Comparison of ENCODE assay signal across 2 cellular contexts in the genomic region with DNA sequence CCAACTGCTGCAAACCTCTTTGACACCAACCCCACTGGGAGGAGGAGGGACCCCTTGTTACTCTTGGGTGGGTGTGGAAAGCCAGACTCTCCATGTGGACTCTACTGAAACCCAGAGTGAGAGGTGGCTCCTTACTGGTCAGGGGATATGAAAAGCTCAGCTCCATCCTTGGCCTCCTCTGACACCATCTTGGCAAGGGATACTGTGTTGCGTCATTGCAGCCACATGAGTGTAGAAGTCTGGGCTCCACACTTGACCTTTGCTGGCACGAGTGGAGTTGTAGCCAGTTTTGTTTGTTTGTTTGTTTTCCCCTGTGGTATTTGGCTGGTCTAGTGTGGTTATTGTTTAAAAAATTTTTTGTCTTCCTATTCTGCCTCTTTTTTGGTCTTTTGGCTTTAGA.
TF ChIP-seq lines count a peak whose summit lies in the region.

No MANE protein-coding gene starts in this region.

TF ChIP-seq in GM23338, 12 proteins besides CTCF, POLR2A, EP300 and RAD21:
- TF ChIP-seq, protein P1, sequence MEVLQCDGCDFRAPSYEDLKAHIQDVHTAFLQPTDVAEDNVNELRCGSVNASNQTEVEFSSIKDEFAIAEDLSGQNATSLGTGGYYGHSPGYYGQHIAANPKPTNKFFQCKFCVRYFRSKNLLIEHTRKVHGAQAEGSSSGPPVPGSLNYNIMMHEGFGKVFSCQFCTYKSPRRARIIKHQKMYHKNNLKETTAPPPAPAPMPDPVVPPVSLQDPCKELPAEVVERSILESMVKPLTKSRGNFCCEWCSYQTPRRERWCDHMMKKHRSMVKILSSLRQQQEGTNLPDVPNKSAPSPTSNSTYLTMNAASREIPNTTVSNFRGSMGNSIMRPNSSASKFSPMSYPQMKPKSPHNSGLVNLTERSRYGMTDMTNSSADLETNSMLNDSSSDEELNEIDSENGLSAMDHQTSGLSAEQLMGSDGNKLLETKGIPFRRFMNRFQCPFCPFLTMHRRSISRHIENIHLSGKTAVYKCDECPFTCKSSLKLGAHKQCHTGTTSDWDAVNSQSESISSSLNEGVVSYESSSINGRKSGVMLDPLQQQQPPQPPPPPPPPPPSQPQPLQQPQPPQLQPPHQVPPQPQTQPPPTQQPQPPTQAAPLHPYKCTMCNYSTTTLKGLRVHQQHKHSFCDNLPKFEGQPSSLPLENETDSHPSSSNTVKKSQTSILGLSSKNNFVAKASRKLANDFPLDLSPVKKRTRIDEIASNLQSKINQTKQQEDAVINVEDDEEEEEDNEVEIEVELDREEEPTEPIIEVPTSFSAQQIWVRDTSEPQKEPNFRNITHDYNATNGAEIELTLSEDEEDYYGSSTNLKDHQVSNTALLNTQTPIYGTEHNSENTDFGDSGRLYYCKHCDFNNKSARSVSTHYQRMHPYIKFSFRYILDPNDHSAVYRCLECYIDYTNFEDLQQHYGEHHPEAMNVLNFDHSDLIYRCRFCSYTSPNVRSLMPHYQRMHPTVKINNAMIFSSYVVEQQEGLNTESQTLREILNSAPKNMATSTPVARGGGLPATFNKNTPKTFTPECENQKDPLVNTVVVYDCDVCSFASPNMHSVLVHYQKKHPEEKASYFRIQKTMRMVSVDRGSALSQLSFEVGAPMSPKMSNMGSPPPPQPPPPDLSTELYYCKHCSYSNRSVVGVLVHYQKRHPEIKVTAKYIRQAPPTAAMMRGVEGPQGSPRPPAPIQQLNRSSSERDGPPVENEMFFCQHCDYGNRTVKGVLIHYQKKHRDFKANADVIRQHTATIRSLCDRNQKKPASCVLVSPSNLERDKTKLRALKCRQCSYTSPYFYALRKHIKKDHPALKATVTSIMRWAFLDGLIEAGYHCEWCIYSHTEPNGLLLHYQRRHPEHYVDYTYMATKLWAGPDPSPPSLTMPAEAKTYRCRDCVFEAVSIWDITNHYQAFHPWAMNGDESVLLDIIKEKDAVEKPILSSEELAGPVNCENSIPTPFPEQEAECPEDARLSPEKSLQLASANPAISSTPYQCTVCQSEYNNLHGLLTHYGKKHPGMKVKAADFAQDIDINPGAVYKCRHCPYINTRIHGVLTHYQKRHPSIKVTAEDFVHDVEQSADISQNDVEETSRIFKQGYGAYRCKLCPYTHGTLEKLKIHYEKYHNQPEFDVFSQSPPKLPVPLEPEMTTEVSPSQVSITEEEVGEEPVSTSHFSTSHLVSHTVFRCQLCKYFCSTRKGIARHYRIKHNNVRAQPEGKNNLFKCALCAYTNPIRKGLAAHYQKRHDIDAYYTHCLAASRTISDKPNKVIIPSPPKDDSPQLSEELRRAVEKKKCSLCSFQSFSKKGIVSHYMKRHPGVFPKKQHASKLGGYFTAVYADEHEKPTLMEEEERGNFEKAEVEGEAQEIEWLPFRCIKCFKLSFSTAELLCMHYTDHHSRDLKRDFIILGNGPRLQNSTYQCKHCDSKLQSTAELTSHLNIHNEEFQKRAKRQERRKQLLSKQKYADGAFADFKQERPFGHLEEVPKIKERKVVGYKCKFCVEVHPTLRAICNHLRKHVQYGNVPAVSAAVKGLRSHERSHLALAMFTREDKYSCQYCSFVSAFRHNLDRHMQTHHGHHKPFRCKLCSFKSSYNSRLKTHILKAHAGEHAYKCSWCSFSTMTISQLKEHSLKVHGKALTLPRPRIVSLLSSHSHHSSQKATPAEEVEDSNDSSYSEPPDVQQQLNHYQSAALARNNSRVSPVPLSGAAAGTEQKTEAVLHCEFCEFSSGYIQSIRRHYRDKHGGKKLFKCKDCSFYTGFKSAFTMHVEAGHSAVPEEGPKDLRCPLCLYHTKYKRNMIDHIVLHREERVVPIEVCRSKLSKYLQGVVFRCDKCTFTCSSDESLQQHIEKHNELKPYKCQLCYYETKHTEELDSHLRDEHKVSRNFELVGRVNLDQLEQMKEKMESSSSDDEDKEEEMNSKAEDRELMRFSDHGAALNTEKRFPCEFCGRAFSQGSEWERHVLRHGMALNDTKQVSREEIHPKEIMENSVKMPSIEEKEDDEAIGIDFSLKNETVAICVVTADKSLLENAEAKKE (CRISPR knock-in tag; IDR thresholded peaks at IDR 0.05) = no peak
- TF ChIP-seq, protein P2, sequence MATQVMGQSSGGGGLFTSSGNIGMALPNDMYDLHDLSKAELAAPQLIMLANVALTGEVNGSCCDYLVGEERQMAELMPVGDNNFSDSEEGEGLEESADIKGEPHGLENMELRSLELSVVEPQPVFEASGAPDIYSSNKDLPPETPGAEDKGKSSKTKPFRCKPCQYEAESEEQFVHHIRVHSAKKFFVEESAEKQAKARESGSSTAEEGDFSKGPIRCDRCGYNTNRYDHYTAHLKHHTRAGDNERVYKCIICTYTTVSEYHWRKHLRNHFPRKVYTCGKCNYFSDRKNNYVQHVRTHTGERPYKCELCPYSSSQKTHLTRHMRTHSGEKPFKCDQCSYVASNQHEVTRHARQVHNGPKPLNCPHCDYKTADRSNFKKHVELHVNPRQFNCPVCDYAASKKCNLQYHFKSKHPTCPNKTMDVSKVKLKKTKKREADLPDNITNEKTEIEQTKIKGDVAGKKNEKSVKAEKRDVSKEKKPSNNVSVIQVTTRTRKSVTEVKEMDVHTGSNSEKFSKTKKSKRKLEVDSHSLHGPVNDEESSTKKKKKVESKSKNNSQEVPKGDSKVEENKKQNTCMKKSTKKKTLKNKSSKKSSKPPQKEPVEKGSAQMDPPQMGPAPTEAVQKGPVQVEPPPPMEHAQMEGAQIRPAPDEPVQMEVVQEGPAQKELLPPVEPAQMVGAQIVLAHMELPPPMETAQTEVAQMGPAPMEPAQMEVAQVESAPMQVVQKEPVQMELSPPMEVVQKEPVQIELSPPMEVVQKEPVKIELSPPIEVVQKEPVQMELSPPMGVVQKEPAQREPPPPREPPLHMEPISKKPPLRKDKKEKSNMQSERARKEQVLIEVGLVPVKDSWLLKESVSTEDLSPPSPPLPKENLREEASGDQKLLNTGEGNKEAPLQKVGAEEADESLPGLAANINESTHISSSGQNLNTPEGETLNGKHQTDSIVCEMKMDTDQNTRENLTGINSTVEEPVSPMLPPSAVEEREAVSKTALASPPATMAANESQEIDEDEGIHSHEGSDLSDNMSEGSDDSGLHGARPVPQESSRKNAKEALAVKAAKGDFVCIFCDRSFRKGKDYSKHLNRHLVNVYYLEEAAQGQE (IDR thresholded peaks at IDR 0.05; ENCODE audit: unreplicated experiment) = no peak
- no peak for TF ChIP-seq JUNB (IDR thresholded peaks at IDR 0.05; ENCODE audit: unreplicated experiment)
- no peak for TF ChIP-seq STAT1 (IDR thresholded peaks at IDR 0.05; ENCODE audit: unreplicated experiment)
- TF ChIP-seq POLR2AphosphoS5 (IDR thresholded peaks at IDR 0.05; ENCODE audit: low read depth) = no peak
- TF ChIP-seq, protein P3, sequence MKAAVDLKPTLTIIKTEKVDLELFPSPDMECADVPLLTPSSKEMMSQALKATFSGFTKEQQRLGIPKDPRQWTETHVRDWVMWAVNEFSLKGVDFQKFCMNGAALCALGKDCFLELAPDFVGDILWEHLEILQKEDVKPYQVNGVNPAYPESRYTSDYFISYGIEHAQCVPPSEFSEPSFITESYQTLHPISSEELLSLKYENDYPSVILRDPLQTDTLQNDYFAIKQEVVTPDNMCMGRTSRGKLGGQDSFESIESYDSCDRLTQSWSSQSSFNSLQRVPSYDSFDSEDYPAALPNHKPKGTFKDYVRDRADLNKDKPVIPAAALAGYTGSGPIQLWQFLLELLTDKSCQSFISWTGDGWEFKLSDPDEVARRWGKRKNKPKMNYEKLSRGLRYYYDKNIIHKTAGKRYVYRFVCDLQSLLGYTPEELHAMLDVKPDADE (IDR thresholded peaks at IDR 0.05) = no peak
- TF ChIP-seq EZH2 (IDR thresholded peaks at IDR 0.05; ENCODE audit: low read depth, unreplicated experiment) = no peak
- no peak for TF ChIP-seq CREB1 (CRISPR knock-in tag; IDR thresholded peaks at IDR 0.05; ENCODE audit: low read depth)
- TF ChIP-seq NANOG (IDR thresholded peaks at IDR 0.05; ENCODE audit: borderline replicate concordance) = no peak

TF ChIP-seq in H1, 55 proteins besides CTCF, POLR2A, EP300 and RAD21:
- peak; percentile 46; the same call in 1 of the 2 replicates for TF ChIP-seq CEBPB (IDR thresholded peaks at IDR 0.05; ENCODE audit: low read depth, low read length)
- no peak for TF ChIP-seq CREB1 (IDR thresholded peaks at IDR 0.05)
